Comparison of ENCODE assay signal across 8 cellular contexts in the genomic region with DNA sequence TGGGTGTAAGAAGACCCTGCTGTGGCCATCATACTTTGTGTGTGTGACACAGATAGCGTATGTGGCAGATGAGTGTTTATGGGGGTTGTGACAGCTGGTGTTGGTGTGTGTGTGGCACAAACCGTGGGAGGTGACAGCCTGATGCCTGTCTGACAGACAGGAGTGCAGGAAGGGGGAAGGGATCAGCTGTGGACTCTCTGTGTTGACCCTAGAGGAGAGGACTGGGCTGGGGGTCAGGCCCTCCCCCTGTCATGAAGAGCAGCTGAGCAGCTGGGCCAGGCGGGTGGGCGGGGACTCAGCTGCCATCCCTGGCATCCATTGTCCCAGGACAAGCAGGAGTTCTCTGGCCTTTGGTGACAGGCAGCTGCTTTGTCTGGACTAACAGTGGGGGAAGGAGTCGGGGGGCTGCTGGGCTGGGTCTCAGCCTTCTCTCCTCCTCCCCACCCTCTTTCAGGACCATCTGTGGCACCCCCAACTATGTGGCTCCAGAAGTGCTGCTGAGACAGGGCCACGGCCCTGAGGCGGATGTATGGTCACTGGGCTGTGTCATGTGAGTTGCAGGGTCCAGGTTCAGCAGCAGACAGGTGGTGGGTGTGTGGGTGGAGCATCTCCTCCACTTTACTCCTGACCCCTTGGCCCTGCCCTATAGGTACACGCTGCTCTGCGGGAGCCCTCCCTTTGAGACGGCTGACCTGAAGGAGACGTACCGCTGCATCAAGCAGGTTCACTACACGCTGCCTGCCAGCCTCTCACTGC. TPM values are rescaled to one million over a fixed set of nuclear protein-coding genes. Genes with fewer than 3 reads are reported as not detected.
DNase-seq lines count a peak whose midpoint lies in the region; ATAC-seq and TF ChIP-seq lines count a peak whose summit lies in the region.

No MANE protein-coding gene starts in this region.

- peaks cover 66% of the 10 kb centered on the region for H3K4me1 Mint-ChIP-seq in activated naive CD4-positive, alpha-beta T cell treated with anti-CD3 and anti-CD28 coated beads, Interleukin-2, amount 10 ng/mL, durations not matched to agents 7 days and 5 days

- H3K4me1 ChIP-seq in HEK293 (ENCODE audit: control insufficient read depth, insufficient read depth, low read length): peaks cover under 1% of the 10 kb centered on the region; the same call in 1 of the 2 replicates
- peaks cover 78% of the 10 kb centered on the region for H3K4me1 ChIP-seq in left ventricle myocardium inferior
- H3K4me1 ChIP-seq in skeletal muscle satellite cell (ENCODE audit: control insufficient read depth, insufficient read depth, low read length): peaks cover 53% of the 10 kb centered on the region
- peaks cover 14% of the 10 kb centered on the region for H3K4me1 ChIP-seq in A673 (ENCODE audit: insufficient read depth, low read length, poor library complexity, severe bottlenecking)

- H3K36me3 Mint-ChIP-seq in activated naive CD4-positive, alpha-beta T cell treated with anti-CD3 and anti-CD28 coated beads, Interleukin-2, amount 10 ng/mL, durations not matched to agents 7 days and 5 days: peaks cover 53% of the 10 kb centered on the region

- H3K9me3 ChIP-seq in HEK293 (ENCODE audit: control insufficient read depth, insufficient read depth, low read depth, low read length) (no peaks in the 10 kb centered on the region), left ventricle myocardium inferior (replicated peaks) (no peaks in the 10 kb centered on the region), skeletal muscle satellite cell (replicated peaks; ENCODE audit: low read length) (no peaks in the 10 kb centered on the region), A673 (ENCODE audit: low read depth, low read length, poor library complexity, severe bottlenecking) (no peaks in the 10 kb centered on the region)

- no peak overlapping the region for H3K27ac ChIP-seq in HEK293 (ENCODE audit: extremely low read depth, low read depth, low read length)
- H3K27ac ChIP-seq in left ventricle myocardium inferior (replicated peaks): peak overlapping the region; percentile 100
- no peak overlapping the region for H3K27ac ChIP-seq in A673 (ENCODE audit: low read depth, low read length, poor library complexity, severe bottlenecking)

- no peaks in the 10 kb centered on the region for H3K27me3 Mint-ChIP-seq in activated naive CD4-positive, alpha-beta T cell treated with anti-CD3 and anti-CD28 coated beads, Interleukin-2, amount 10 ng/mL, durations not matched to agents 7 days and 5 days

- H3K27me3 ChIP-seq in left ventricle myocardium inferior (ENCODE audit: low read depth) (no peaks in the 10 kb centered on the region), skeletal muscle satellite cell (ENCODE audit: control insufficient read depth, insufficient read depth, low read length) (no peaks in the 10 kb centered on the region), A673 (replicated peaks; ENCODE audit: insufficient read depth, low read depth, low read length, poor library complexity) (no peaks in the 10 kb centered on the region)

- H3K9ac ChIP-seq in skeletal muscle satellite cell (ENCODE audit: low read depth, low read length): peak overlapping the region; percentile 93

- TF ChIP-seq CTCF in HEK293 (tag by site-specific recombination; IDR thresholded peaks at IDR 0.05): no peak
- no peak for TF ChIP-seq CTCF in left ventricle myocardium inferior (IDR thresholded peaks at IDR 0.05; ENCODE audit: borderline replicate concordance)
- TF ChIP-seq CTCF in A673 (conservative IDR thresholded peaks at IDR 0.05; ENCODE audit: low read depth, low read length): no peak

- no peaks in the 10 kb centered on the region for H3K9me3 Mint-ChIP-seq in activated naive CD4-positive, alpha-beta T cell treated with anti-CD3 and anti-CD28 coated beads, Interleukin-2, amount 10 ng/mL, durations not matched to agents 7 days and 5 days

- ATAC-seq in HG03432 (IDR thresholded peaks at IDR 0.05; ENCODE audit: unreplicated experiment): no peak

- POLR2A ChIA-PET in HEK293 (lab: Yijun Ruan, JAX): interaction anchor here (0.8 kb wide), 1 partner anchor 22 kb away, joined by 3 read pairs; no protein-coding TSS in a partner anchor
- POLR2A ChIA-PET in A673 (lab: Charles Lee; ENCODE audit: low non-redundant PET): no interaction called here

- H3K4me3 ChIP-seq in HEK293 (ENCODE audit: low read depth, low read length) (no peak overlapping the region), left ventricle myocardium inferior (peak overlapping the region; percentile 98), skeletal muscle satellite cell (ENCODE audit: low read length) (peak overlapping the region; percentile 85), A673 (ENCODE audit: low read depth, low read length, poor library complexity, severe bottlenecking) (no peak overlapping the region)

- DNase-seq in activated naive CD4-positive, alpha-beta T cell treated with anti-CD3 and anti-CD28 coated beads, Interleukin-2, amount 10 ng/mL, durations not matched to agents 7 days and 5 days: no peak
- DNase-seq in left ventricle myocardium inferior (peak; percentile 19), GM19238 (ENCODE audit: insufficient read length, low spot score) (no peak), A673 (ENCODE audit: low spot score) (no peak), NOMO-1 treated with DMSO at 0.1 percent for 48 hours (lab: John Stamatoyannopoulos, UW; ENCODE audit: unreplicated experiment) (no peak)

- peak overlapping the region; percentile 86 for H3K4me3 Mint-ChIP-seq in activated naive CD4-positive, alpha-beta T cell treated with anti-CD3 and anti-CD28 coated beads, Interleukin-2, amount 10 ng/mL, durations not matched to agents 7 days and 5 days

- intact Hi-C loops in left ventricle myocardium inferior (cut with micrococcal nuclease): no loop called here
- intact Hi-C loops in A673 (cut with micrococcal nuclease; ENCODE audit: unreplicated experiment): loop anchor here (10.0 kb wide), 1 partner anchor 502 kb away; no protein-coding TSS in a partner anchor

- peak overlapping the region; percentile 97 for H3K27ac Mint-ChIP-seq in activated naive CD4-positive, alpha-beta T cell treated with anti-CD3 and anti-CD28 coated beads, Interleukin-2, amount 10 ng/mL, durations not matched to agents 7 days and 5 days

- peaks cover 0 to 52% of the 10 kb centered on the region in 2 experiments; a peak in 1 of 3 replicates for H3K36me3 ChIP-seq in HEK293 (ENCODE audit: control insufficient read depth in 2 of 2, insufficient read depth in 1 of 2, low read length in 2 of 2)
- H3K36me3 ChIP-seq in left ventricle myocardium inferior: peaks cover 43% of the 10 kb centered on the region
- H3K36me3 ChIP-seq in skeletal muscle satellite cell (ENCODE audit: insufficient read depth, low read length): peaks cover 49% of the 10 kb centered on the region
- H3K36me3 ChIP-seq in A673 (ENCODE audit: insufficient read depth, low read length, poor library complexity, severe bottlenecking): peaks cover 9% of the 10 kb centered on the region

- H3K4me2 ChIP-seq in skeletal muscle satellite cell (ENCODE audit: low read length): peak overlapping the region; percentile 97

- BruUV-seq in A673 (replicated peaks; lab: Mats Ljungman, UMichigan): no TSS peak

- CTCF ChIA-PET in HEK293 (lab: Yijun Ruan, JAX): no interaction called here
- CTCF ChIA-PET in activated naive CD4-positive, alpha-beta T cell treated with anti-CD3 and anti-CD28 coated beads, Interleukin-2, amount 10 ng/mL, durations not matched to agents 7 days and 5 days (lab: Charles Lee): interaction anchor here (0.9 to 1.4 kb wide), 2 partner anchors 11 to 17 kb away, joined by 3 to 4 read pairs; no protein-coding TSS in a partner anchor
- CTCF ChIA-PET in A673 (lab: Charles Lee): no interaction called here

TF ChIP-seq in HEK293, 187 proteins besides CTCF, POLR2A, EP300 and RAD21 (continues in another document):
- TF ChIP-seq, protein P1, sequence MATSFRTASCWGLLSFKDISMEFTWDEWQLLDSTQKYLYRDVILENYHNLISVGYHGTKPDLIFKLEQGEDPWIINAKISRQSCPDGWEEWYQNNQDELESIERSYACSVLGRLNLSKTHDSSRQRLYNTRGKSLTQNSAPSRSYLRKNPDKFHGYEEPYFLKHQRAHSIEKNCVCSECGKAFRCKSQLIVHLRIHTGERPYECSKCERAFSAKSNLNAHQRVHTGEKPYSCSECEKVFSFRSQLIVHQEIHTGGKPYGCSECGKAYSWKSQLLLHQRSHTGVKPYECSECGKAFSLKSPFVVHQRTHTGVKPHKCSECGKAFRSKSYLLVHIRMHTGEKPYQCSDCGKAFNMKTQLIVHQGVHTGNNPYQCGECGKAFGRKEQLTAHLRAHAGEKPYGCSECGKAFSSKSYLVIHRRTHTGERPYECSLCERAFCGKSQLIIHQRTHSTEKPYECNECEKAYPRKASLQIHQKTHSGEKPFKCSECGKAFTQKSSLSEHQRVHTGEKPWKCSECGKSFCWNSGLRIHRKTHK (tag by site-specific recombination; IDR thresholded peaks at IDR 0.05): no peak
- TF ChIP-seq GLIS2 (tag by site-specific recombination; IDR thresholded peaks at IDR 0.05) (peak; percentile 51; the same call in 1 of the 2 replicates), ZNF292 (tag by site-specific recombination; IDR thresholded peaks at IDR 0.05; ENCODE audit: borderline replicate concordance, low read depth) (no peak), ZNF621 (tag by site-specific recombination; IDR thresholded peaks at IDR 0.05) (no peak), KLF10 (tag by site-specific recombination; IDR thresholded peaks at IDR 0.05) (no peak)

RNA-seq across cellular contexts. Expression of gene PLK3, which starts 2.3 kb away (rescaled TPM):
- 5.4 TPM for total RNA-seq in left ventricle myocardium inferior
- 25.1 and 31.4 TPM in 2 replicates for total RNA-seq in skeletal muscle satellite cell (2012; rRNA removed)
- total RNA-seq in A673 (2021): 10.8 and 15.6 TPM in 2 replicates

RNA-seq across cellular contexts. Expression of gene DYNLT4, which starts 4.7 kb away (rescaled TPM):
- total RNA-seq in left ventricle myocardium inferior: 1.9 TPM
- total RNA-seq in skeletal muscle satellite cell (2012; rRNA removed): not detected in 2 replicates
- total RNA-seq in A673 (2021): 0.44 and 0.54 TPM in 2 replicates

RNA-seq across cellular contexts. Expression of gene BTBD19, which starts 5.8 kb away (rescaled TPM):
- 3.5 TPM for total RNA-seq in left ventricle myocardium inferior
- total RNA-seq in skeletal muscle satellite cell (2012; rRNA removed): 3.5 and 3.7 TPM in 2 replicates
- 10.3 and 12.6 TPM in 2 replicates for total RNA-seq in A673 (2021)

RNA-seq across cellular contexts. Expression of gene BEST4, which starts 14.5 kb away (rescaled TPM):
- total RNA-seq in left ventricle myocardium inferior: 0.11 TPM
- 0.25 TPM in 1 of 2 replicates, not detected in the other for total RNA-seq in skeletal muscle satellite cell (2012; rRNA removed)
- not detected in 2 replicates for total RNA-seq in A673 (2021)

RNA-seq across cellular contexts. Expression of gene RPS8, which starts 27.1 kb away (rescaled TPM):
- 717 TPM for total RNA-seq in left ventricle myocardium inferior
- 1,645 and 2,137 TPM in 2 replicates for total RNA-seq in skeletal muscle satellite cell (2012; rRNA removed)
- total RNA-seq in A673 (2021): 1,717 and 1,734 TPM in 2 replicates

Comparison
In these comparisons a context has a peak if more than half of its experiments do, and no peak if none do; other contexts are left out.
1. H3K4me3 ChIP-seq: peak in left ventricle myocardium inferior (single experiment) and skeletal muscle satellite cell (single experiment); none in HEK293 (single experiment) and A673 (single experiment).